Comparison of ENCODE assay signal across 3 cellular contexts in the genomic region with DNA sequence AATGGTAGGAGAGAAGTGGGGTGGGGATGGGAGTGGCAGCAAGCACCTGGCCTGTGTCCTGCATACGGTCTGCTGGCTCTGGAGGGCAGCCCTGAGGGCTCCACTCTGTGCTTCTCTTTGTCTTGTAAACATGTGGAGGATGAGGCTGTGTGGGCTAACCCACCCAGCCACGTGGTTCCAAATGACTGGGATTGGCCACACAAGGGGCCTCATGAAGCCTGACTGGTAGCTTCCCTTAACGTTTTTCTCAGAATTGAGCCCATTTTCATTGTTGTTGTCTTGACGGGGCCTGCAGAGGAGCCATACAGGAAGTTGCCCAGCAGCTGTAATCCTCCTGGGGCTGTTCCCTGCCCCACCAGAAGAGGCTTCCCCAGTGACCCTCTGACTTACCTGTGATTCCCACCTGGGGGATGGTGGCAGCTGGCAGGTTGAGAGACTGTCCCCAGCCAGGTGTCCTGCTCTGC.
TF ChIP-seq lines count a peak whose summit lies in the region.

No MANE protein-coding gene starts in this region.

TF ChIP-seq in SK-N-SH, 30 proteins besides CTCF, POLR2A, EP300 and RAD21:
- no peak for TF ChIP-seq JUND (IDR thresholded peaks at IDR 0.05)
- TF ChIP-seq TCF12 (IDR thresholded peaks at IDR 0.05) = no peak
- TF ChIP-seq SMC3 (IDR thresholded peaks at IDR 0.05; ENCODE audit: low read depth, low read length) = no peak
- TF ChIP-seq TAF1 (IDR thresholded peaks at IDR 0.05; ENCODE audit: borderline replicate concordance, low read depth, low read length) = no peak
- TF ChIP-seq GABPA (IDR thresholded peaks at IDR 0.05; ENCODE audit: low read depth) = no peak
- TF ChIP-seq ELF1 (IDR thresholded peaks at IDR 0.05) = no peak
- no peak for TF ChIP-seq IRF3 (IDR thresholded peaks at IDR 0.05; ENCODE audit: low read depth, low read length)
- TF ChIP-seq MEF2A (IDR thresholded peaks at IDR 0.05; ENCODE audit: borderline replicate concordance, low read depth) = no peak
- no peak for TF ChIP-seq CHD2 (IDR thresholded peaks at IDR 0.05; ENCODE audit: low read length, partially characterized antibody)
- no peak for TF ChIP-seq NRF1 (IDR thresholded peaks at IDR 0.05; ENCODE audit: low read depth, low read length)
- TF ChIP-seq POLR2AphosphoS5 (IDR thresholded peaks at IDR 0.05; ENCODE audit: low read depth, low read length) = no peak
- no peak for TF ChIP-seq MXI1 (IDR thresholded peaks at IDR 0.05; ENCODE audit: low read depth, low read length)
- TF ChIP-seq YY1 (IDR thresholded peaks at IDR 0.05; ENCODE audit: low read depth) = no peak
- TF ChIP-seq USF2 (IDR thresholded peaks at IDR 0.05; ENCODE audit: borderline replicate concordance, low read depth, low read length) = no peak
- TF ChIP-seq, protein P1, sequence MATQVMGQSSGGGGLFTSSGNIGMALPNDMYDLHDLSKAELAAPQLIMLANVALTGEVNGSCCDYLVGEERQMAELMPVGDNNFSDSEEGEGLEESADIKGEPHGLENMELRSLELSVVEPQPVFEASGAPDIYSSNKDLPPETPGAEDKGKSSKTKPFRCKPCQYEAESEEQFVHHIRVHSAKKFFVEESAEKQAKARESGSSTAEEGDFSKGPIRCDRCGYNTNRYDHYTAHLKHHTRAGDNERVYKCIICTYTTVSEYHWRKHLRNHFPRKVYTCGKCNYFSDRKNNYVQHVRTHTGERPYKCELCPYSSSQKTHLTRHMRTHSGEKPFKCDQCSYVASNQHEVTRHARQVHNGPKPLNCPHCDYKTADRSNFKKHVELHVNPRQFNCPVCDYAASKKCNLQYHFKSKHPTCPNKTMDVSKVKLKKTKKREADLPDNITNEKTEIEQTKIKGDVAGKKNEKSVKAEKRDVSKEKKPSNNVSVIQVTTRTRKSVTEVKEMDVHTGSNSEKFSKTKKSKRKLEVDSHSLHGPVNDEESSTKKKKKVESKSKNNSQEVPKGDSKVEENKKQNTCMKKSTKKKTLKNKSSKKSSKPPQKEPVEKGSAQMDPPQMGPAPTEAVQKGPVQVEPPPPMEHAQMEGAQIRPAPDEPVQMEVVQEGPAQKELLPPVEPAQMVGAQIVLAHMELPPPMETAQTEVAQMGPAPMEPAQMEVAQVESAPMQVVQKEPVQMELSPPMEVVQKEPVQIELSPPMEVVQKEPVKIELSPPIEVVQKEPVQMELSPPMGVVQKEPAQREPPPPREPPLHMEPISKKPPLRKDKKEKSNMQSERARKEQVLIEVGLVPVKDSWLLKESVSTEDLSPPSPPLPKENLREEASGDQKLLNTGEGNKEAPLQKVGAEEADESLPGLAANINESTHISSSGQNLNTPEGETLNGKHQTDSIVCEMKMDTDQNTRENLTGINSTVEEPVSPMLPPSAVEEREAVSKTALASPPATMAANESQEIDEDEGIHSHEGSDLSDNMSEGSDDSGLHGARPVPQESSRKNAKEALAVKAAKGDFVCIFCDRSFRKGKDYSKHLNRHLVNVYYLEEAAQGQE (IDR thresholded peaks at IDR 0.05; ENCODE audit: low read depth, low read length) = no peak
- no peak for TF ChIP-seq GATA2 (CRISPR knock-in tag; IDR thresholded peaks at IDR 0.05)
TF ChIP-seq in SK-N-SH: peak in this region for 0.

TF ChIP-seq in SK-N-SH treated with all-trans-retinoic acid at 6 μM for 48 hours, 23 proteins besides CTCF, POLR2A, EP300 and RAD21:
- TF ChIP-seq, protein P2, sequence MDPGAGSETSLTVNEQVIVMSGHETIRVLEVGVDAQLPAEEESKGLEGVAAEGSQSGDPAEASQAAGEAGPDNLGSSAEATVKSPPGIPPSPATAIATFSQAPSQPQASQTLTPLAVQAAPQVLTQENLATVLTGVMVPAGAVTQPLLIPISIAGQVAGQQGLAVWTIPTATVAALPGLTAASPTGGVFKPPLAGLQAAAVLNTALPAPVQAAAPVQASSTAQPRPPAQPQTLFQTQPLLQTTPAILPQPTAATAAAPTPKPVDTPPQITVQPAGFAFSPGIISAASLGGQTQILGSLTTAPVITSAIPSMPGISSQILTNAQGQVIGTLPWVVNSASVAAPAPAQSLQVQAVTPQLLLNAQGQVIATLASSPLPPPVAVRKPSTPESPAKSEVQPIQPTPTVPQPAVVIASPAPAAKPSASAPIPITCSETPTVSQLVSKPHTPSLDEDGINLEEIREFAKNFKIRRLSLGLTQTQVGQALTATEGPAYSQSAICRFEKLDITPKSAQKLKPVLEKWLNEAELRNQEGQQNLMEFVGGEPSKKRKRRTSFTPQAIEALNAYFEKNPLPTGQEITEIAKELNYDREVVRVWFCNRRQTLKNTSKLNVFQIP (CRISPR knock-in tag; IDR thresholded peaks at IDR 0.05; ENCODE audit: borderline replicate concordance, low read depth) = no peak
- TF ChIP-seq, protein P3, sequence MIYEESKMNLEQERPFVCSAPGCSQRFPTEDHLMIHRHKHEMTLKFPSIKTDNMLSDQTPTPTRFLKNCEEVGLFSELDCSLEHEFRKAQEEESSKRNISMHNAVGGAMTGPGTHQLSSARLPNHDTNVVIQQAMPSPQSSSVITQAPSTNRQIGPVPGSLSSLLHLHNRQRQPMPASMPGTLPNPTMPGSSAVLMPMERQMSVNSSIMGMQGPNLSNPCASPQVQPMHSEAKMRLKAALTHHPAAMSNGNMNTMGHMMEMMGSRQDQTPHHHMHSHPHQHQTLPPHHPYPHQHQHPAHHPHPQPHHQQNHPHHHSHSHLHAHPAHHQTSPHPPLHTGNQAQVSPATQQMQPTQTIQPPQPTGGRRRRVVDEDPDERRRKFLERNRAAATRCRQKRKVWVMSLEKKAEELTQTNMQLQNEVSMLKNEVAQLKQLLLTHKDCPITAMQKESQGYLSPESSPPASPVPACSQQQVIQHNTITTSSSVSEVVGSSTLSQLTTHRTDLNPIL (CRISPR knock-in tag; IDR thresholded peaks at IDR 0.05; ENCODE audit: low read depth) = no peak
- TF ChIP-seq PPARA (CRISPR knock-in tag; IDR thresholded peaks at IDR 0.05; ENCODE audit: borderline replicate concordance) (no peak), BACH2 (CRISPR knock-in tag; IDR thresholded peaks at IDR 0.05; ENCODE audit: borderline replicate concordance) (no peak), ZNF70 (CRISPR knock-in tag; IDR thresholded peaks at IDR 0.05) (no peak), TCF4 (CRISPR knock-in tag; IDR thresholded peaks at IDR 0.05; ENCODE audit: borderline replicate concordance) (no peak)

TF ChIP-seq in GM12891, 5 proteins besides CTCF, POLR2A, EP300 and RAD21:
- TF ChIP-seq SPI1 (IDR thresholded peaks at IDR 0.05; ENCODE audit: low read depth, low read length) = no peak
- TF ChIP-seq POU2F2 (IDR thresholded peaks at IDR 0.05; ENCODE audit: low read depth, low read length) = no peak
- no peak for TF ChIP-seq POLR2AphosphoS5 (IDR thresholded peaks at IDR 0.05; ENCODE audit: low read depth, low read length)
- TF ChIP-seq PAX5 (IDR thresholded peaks at IDR 0.05; ENCODE audit: insufficient read depth, low read length, severe bottlenecking) = no peak
- no peak for TF ChIP-seq TAF1 (IDR thresholded peaks at IDR 0.05; ENCODE audit: low read depth, low read length)
